1 cellular context compared by ENCODE assay signal in genomic region chr2:117858336-117858735, GRCh38.
TF ChIP-seq lines count a peak whose summit lies in the region.

No MANE protein-coding gene starts in this region.

TF ChIP-seq in H1, 55 proteins besides CTCF, POLR2A, EP300 and RAD21:
- TF ChIP-seq BCL11A (IDR thresholded peaks at IDR 0.05; ENCODE audit: low read depth in 2 of 2, low read length in 2 of 2) (no peak), KDM4A (IDR thresholded peaks at IDR 0.05; ENCODE audit: low read depth, low read length, severe bottlenecking) (peak; percentile 1), CBX8 (IDR thresholded peaks at IDR 0.05; ENCODE audit: borderline replicate concordance, low read depth, low read length) (no peak), TAF1 (IDR thresholded peaks at IDR 0.05; ENCODE audit: low read depth, low read length) (no peak), YY1 (IDR thresholded peaks at IDR 0.05; ENCODE audit: low read depth, low read length) (no peak), RFX5 (IDR thresholded peaks at IDR 0.05; ENCODE audit: borderline replicate concordance, low read depth, low read length) (no peak), ZNF274 (IDR thresholded peaks at IDR 0.05; ENCODE audit: borderline replicate concordance, extremely low read depth, low read length) (no peak), PHF8 (conservative IDR thresholded peaks at IDR 0.05; ENCODE audit: low read depth, low read length) (no peak)
